Comparison of ENCODE assay signal across 8 cellular contexts in the genomic region with DNA sequence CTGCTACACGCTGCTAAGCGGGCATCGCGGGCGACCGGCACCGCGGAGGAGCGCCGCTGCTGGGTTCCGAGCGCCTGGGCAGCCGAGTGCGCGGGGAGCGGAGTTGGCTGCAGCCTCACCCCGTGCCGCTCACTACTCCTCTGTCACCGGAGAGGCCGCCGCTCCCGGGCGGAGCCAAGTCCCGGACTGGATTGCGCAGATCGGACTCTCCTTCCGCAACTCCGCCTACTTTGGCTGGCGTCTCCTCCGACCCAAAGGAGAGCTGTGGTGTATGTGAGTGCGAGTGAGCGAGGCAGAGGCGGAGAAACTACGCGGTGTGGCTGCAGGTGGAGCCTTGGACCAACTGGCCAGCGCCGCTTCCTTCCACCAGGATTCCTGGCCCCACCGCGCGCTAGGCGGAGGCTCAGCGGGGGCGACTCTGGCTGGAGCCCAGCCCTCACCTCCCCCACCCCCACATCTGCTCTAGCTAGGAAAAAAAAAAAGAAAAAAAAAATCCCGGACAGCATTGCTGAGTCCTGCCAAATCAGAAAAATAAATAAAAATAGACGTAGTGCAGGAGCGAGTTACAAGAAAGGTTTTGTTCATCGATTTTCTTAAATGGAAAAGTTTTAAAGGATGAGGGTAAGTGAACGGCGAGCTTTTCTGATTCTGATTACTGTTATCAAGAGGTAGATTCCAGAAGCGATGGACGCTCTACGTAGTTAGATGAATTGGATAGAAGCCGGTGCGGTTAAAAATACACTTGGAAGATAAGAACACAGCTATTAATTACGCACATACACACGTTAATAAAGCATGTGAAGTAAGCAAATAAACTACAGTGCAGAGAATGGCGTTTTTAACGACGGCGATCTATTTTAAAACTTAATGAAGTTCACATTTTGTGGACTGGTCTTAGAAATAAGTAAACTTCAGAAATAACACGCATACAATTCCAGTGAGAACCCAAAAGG. TPM values are rescaled to one million over a fixed set of nuclear protein-coding genes. Genes with fewer than 3 reads are reported as not detected.
DNase-seq lines count a peak whose midpoint lies in the region; ATAC-seq and TF ChIP-seq lines count a peak whose summit lies in the region.

Gene SEMA6A (minus strand): TSS at position 142 of the 953 bp plus-strand sequence. CDS start 69,879 bp downstream, outside the sequence.

- peak within 1 kb of the TSS; percentile 99 for H2BK5ac ChIP-seq in trophoblast cell (ENCODE audit: low read depth, low read length, poor library complexity)

- H3K14ac ChIP-seq in trophoblast cell (ENCODE audit: low read length) = peak within 1 kb of the TSS; percentile 98

- H2AK5ac ChIP-seq in trophoblast cell (ENCODE audit: low read length) = peak within 1 kb of the TSS; percentile 95

- H4K8ac ChIP-seq in trophoblast cell (ENCODE audit: low read depth, low read length) = peak within 1 kb of the TSS; percentile 96

- WGBS in trophoblast cell (ENCODE audit: extremely low coverage, insufficient coverage, insufficient read length) = no CpG with 5 or more reads among the region's 61 CpGs

- no peaks in the 10 kb centered on the region for H3K27me3 ChIP-seq in HUES48 (ENCODE audit: control insufficient read depth, insufficient read depth, low read length)
- H3K27me3 ChIP-seq in right atrium auricular region = no peaks in the 10 kb centered on the region
- H3K27me3 ChIP-seq in trophoblast cell (ENCODE audit: insufficient read depth, low read length) = no peaks in the 10 kb centered on the region
- peaks cover 26% of the 10 kb centered on the region for H3K27me3 ChIP-seq in effector memory CD4-positive, alpha-beta T cell (replicated peaks; ENCODE audit: control insufficient read depth, insufficient read depth, low read length, poor library complexity, severe bottlenecking)

- peak within 1 kb of the TSS; percentile 100 for H2BK120ac ChIP-seq in trophoblast cell (ENCODE audit: insufficient read depth, low read length, poor library complexity)

- H3K4ac ChIP-seq in trophoblast cell (ENCODE audit: low read depth, low read length) = peak within 1 kb of the TSS; percentile 100

- peaks cover 51% of the 10 kb centered on the region for H3K79me1 ChIP-seq in trophoblast cell (ENCODE audit: low read length)

- H3K9me3 ChIP-seq in HUES48 (ENCODE audit: control insufficient read depth, insufficient read depth, low read length) = no peaks in the 10 kb centered on the region
- H3K9me3 ChIP-seq in right atrium auricular region = no peaks in the 10 kb centered on the region
- H3K9me3 ChIP-seq in trophoblast cell (ENCODE audit: insufficient read depth, low read depth, low read length) = peaks cover 2% of the 10 kb centered on the region
- no peaks in the 10 kb centered on the region for H3K9me3 ChIP-seq in effector memory CD4-positive, alpha-beta T cell (ENCODE audit: control insufficient read depth, low read length)

- peaks cover 38% of the 10 kb centered on the region for H3K79me2 ChIP-seq in trophoblast cell (ENCODE audit: control insufficient read depth, insufficient read depth, low read length, poor library complexity)

- H2AFZ ChIP-seq in trophoblast cell (ENCODE audit: insufficient read depth, low read length, poor library complexity) = peak within 1 kb of the TSS; percentile 94

- H3K4me3 ChIP-seq in HUES48 (ENCODE audit: low read depth, low read length) (peak within 1 kb of the TSS; percentile 93), right atrium auricular region (peak within 1 kb of the TSS; percentile 56 to 74), trophoblast cell (ENCODE audit: low read depth, low read length) (peak within 1 kb of the TSS; percentile 94)
- no peak within 1 kb of the TSS for H3K4me3 ChIP-seq in effector memory CD4-positive, alpha-beta T cell (ENCODE audit: insufficient read depth, low read depth, low read length, poor library complexity, severe bottlenecking)

- peak; percentile 53 for ATAC-seq in GM21526 (IDR thresholded peaks at IDR 0.05; ENCODE audit: low FRiP score, unreplicated experiment)

- H3K4me2 ChIP-seq in trophoblast cell (ENCODE audit: low read length) = peak within 1 kb of the TSS; percentile 98

- peak within 1 kb of the TSS; percentile 95 for H4K12ac ChIP-seq in trophoblast cell (ENCODE audit: low read depth, low read length)

- H3K9ac ChIP-seq in HUES48 (ENCODE audit: low read depth, low read length) = peak within 1 kb of the TSS; percentile 85
- H3K9ac ChIP-seq in trophoblast cell (ENCODE audit: low read length) = peak within 1 kb of the TSS; percentile 87

- H3K23ac ChIP-seq in trophoblast cell (ENCODE audit: low read length) = no peak within 1 kb of the TSS

- H4K91ac ChIP-seq in trophoblast cell (ENCODE audit: low read depth, low read length) = peak within 1 kb of the TSS; percentile 100

- TF ChIP-seq CTCF in right atrium auricular region (IDR thresholded peaks at IDR 0.05) = peak in 1 of 2 donors; percentile 33

- peak within 1 kb of the TSS; percentile 84 for H3K27ac ChIP-seq in HUES48 (ENCODE audit: low read depth, low read length)
- peak within 1 kb of the TSS; percentile 47 to 72 for H3K27ac ChIP-seq in right atrium auricular region
- peak within 1 kb of the TSS; percentile 98 for H3K27ac ChIP-seq in trophoblast cell (ENCODE audit: low read depth, low read length)
- H3K27ac ChIP-seq in effector memory CD4-positive, alpha-beta T cell (ENCODE audit: insufficient read depth, low read length, poor library complexity, severe bottlenecking) = no peak within 1 kb of the TSS

- H2BK12ac ChIP-seq in trophoblast cell (ENCODE audit: low read length) = peak within 1 kb of the TSS; percentile 99

- DNase-seq in Daoy (ENCODE audit: low read depth) (peak; percentile 93), OCI-M2 (lab: John Stamatoyannopoulos, UW; ENCODE audit: unreplicated experiment) (peak; percentile 29), anterior cingulate cortex (lab: John Stamatoyannopoulos, UW) (peak; percentile 65 to 95 (median 88)), right atrium auricular region (ENCODE audit: low spot score) (peak; percentile 88), trophoblast cell (peak; percentile 94 to 97)
- DNase-seq in effector memory CD4-positive, alpha-beta T cell = no peak

- H3K4me1 ChIP-seq in HUES48 (ENCODE audit: control insufficient read depth, insufficient read depth, low read length) (peaks cover 40% of the 10 kb centered on the region), right atrium auricular region (peaks cover 0 to 41% of the 10 kb centered on the region in 2 donors), trophoblast cell (ENCODE audit: control insufficient read depth in 1 of 2, insufficient read depth in 2 of 2, low read length in 2 of 2) (peaks cover 2 to 16% of the 10 kb centered on the region in 2 experiments)
- H3K4me1 ChIP-seq in effector memory CD4-positive, alpha-beta T cell (ENCODE audit: control insufficient read depth, insufficient read depth, low read length, poor library complexity, severe bottlenecking) = peaks cover 12% of the 10 kb centered on the region

- H3K18ac ChIP-seq in trophoblast cell (ENCODE audit: low read length) = peak within 1 kb of the TSS; percentile 100

- H3K36me3 ChIP-seq in HUES48 (ENCODE audit: control insufficient read depth, insufficient read depth, low read length) (peaks cover 2% of the 10 kb centered on the region; the same call in 1 of the 2 replicates), right atrium auricular region (no peaks in the 10 kb centered on the region), trophoblast cell (ENCODE audit: control insufficient read depth in 1 of 2, insufficient read depth in 2 of 2, low read length in 2 of 2) (peaks cover 0 to 9% of the 10 kb centered on the region in 2 experiments)
- H3K36me3 ChIP-seq in effector memory CD4-positive, alpha-beta T cell (ENCODE audit: control insufficient read depth, insufficient read depth, low read length) = no peaks in the 10 kb centered on the region

RNA-seq across cellular contexts. Expression of gene SEMA6A, which starts in this region (rescaled TPM):
- total RNA-seq in Daoy (2014; rRNA removed; shearing (Covaris generic)) = 0.34 and 4.9 TPM in 2 replicates
- total RNA-seq in right atrium auricular region = 1 to 10 TPM; 3.9 to 4.4 TPM
- polyA plus RNA-seq in trophoblast cell (2013) = 559 and 563 TPM in 2 replicates

Comparison
In these comparisons a context has a peak if more than half of its experiments do, and no peak if none do; other contexts are left out.
1. DNase-seq: peak in Daoy (single experiment), OCI-M2 (single experiment), anterior cingulate cortex (58 of 58), right atrium auricular region (single experiment) and trophoblast cell (2 of 2); none in effector memory CD4-positive, alpha-beta T cell (0 of 3).